Comparison of ENCODE assay signal across 9 cellular contexts in genomic region chr11:64879226-64879900, GRCh38. TPM values are rescaled to one million over a fixed set of nuclear protein-coding genes. Genes with fewer than 3 reads are reported as not detected.
DNase-seq lines count a peak whose midpoint lies in the region; ATAC-seq and TF ChIP-seq lines count a peak whose summit lies in the region.
"Had no signal": no experiment of that assay in that cellular context is flagged by ENCODE, and none has a peak within 500 bp of the region (broad histone marks: within the 10 kb centered on the region; RNA-seq: fewer than 3 reads in every experiment).

No MANE protein-coding gene starts in this region.

- 11 to 20% methylated on average over 16 of the region's 16 CpGs for WGBS in body of pancreas, 2 donors
- WGBS in lung, 2 donors, result 13 to 15% methylated on average over 16 of the region's 16 CpGs
- 6 to 15% methylated on average over 3 to 16 of the region's 16 CpGs for WGBS in transverse colon (ENCODE audit: low coverage in 1 of 2), 2 donors

- no peak for TF ChIP-seq POLR2A in body of pancreas (IDR thresholded peaks at IDR 0.05)
- TF ChIP-seq POLR2A in transverse colon (IDR thresholded peaks at IDR 0.05), result no peak

- peaks cover 2% of the 10 kb centered on the region for H3K27me3 Mint-ChIP-seq in IgD-negative memory B cell

- intact Hi-C loops in body of pancreas (cut with DNase I) (no loop called here), transverse colon (cut with DNase I; ENCODE audit: low total_unique reads) (no loop called here)

- no peaks in the 10 kb centered on the region for H3K9me3 Mint-ChIP-seq in IgD-negative memory B cell

- peak overlapping the region; percentile 90 for H3K27ac ChIP-seq in C4-2B
- H3K27ac ChIP-seq in body of pancreas, result peak overlapping the region; percentile 71 to 91 (median 82)
- peak overlapping the region; percentile 87 to 94 for H3K27ac ChIP-seq in lung (ENCODE audit: low read depth in 1 of 2, low read length in 1 of 2)
- H3K27ac ChIP-seq in transverse colon, result peak overlapping the region; percentile 88 to 98 (median 92)

- H3K4me3 Mint-ChIP-seq in IgD-negative memory B cell, result peak overlapping the region; percentile 85 to 99 (median 96)

- TF ChIP-seq CTCF in C4-2B (conservative IDR thresholded peaks at IDR 0.05) (no peak), body of pancreas (IDR thresholded peaks at IDR 0.05) (peak in 1 of 7 experiments; percentile 3), lung (IDR thresholded peaks at IDR 0.05; ENCODE audit: control extremely low read depth, extremely low read depth) (no peak), transverse colon (IDR thresholded peaks at IDR 0.05) (no peak)

- H3K4me1 Mint-ChIP-seq in IgD-negative memory B cell, result peaks cover 35 to 44% (median 41%) of the 10 kb centered on the region in 3 donors

- H3K4me1 ChIP-seq in body of pancreas (peaks cover 39% of the 10 kb centered on the region), lung (ENCODE audit: control insufficient read depth in 2 of 2, insufficient read depth in 2 of 2, low read length in 2 of 2) (peaks cover 2 to 8% of the 10 kb centered on the region in 2 donors), transverse colon (peaks cover 18 to 51% (median 37%) of the 10 kb centered on the region in 4 donors)

- H3K27me3 ChIP-seq in body of pancreas (no peaks in the 10 kb centered on the region), lung (ENCODE audit: control insufficient read depth, insufficient read depth) (no peaks in the 10 kb centered on the region), transverse colon (no peaks in the 10 kb centered on the region)

- H3K9me3 ChIP-seq in body of pancreas (no peaks in the 10 kb centered on the region), lung (ENCODE audit: control insufficient read depth in 2 of 2, insufficient read depth in 1 of 2, low read length in 1 of 2) (no peaks in the 10 kb centered on the region), transverse colon (no peaks in the 10 kb centered on the region)

- H3K36me3 ChIP-seq in body of pancreas (replicated peaks in 1 of 2; ENCODE audit: insufficient read depth in 1 of 2, low read depth in 2 of 2) (no peaks in the 10 kb centered on the region), lung (ENCODE audit: control insufficient read depth in 2 of 2, insufficient read depth in 2 of 2, low read length in 2 of 2) (peaks cover 0 to 1% of the 10 kb centered on the region in 2 donors), transverse colon (no peaks in the 10 kb centered on the region)

- peak overlapping the region; percentile 86 to 98 (median 97) for H3K27ac Mint-ChIP-seq in IgD-negative memory B cell

- H3K36me3 Mint-ChIP-seq in IgD-negative memory B cell, result peaks cover 10% of the 10 kb centered on the region

- TF ChIP-seq EP300 in transverse colon (IDR thresholded peaks at IDR 0.05; ENCODE audit: low read depth), result no peak

- ATAC-seq in body of pancreas (peak; percentile 3), lung (ENCODE audit: insufficient read depth, low FRiP score) (no peak), GM21423 (IDR thresholded peaks at IDR 0.05; ENCODE audit: unreplicated experiment) (no peak), GM21381 (IDR thresholded peaks at IDR 0.05; ENCODE audit: unreplicated experiment) (no peak)

- DNase-seq in body of pancreas, result no peak
- DNase-seq in lung (ENCODE audit: low spot score), result peak; percentile 31
- DNase-seq in transverse colon, result peak; percentile 33
- DNase-seq in central memory CD4-positive, alpha-beta T cell, result no peak

- peak overlapping the region; percentile 52 to 63 for H3K4me3 ChIP-seq in body of pancreas
- H3K4me3 ChIP-seq in lung, result peak overlapping the region; percentile 59
- peak overlapping the region; percentile 49 to 81 (median 69) for H3K4me3 ChIP-seq in transverse colon

- in situ Hi-C loops in transverse colon (cut with MboI; ENCODE audit: low pct_ligation_motif_present in 1 of 4, low pct_unique_long_range_greater_than_20kb in 1 of 4, low sequenced_read_pairs in 3 of 4), result no loop called here

RNA-seq across cellular contexts. Expression of gene EHD1, which starts 0.9 kb away (rescaled TPM):
- polyA plus RNA-seq in IgD-negative memory B cell (210 TPM), lung (100 to 1,000 TPM in 1 of 2 donors, 10 to 100 TPM in 1; 42.1 to 144 TPM)
- total RNA-seq in body of pancreas (10 to 100 TPM; 18.7 to 45.2 TPM), lung (100 to 1,000 TPM in 1 of 2 donors, 10 to 100 TPM in 1; 71.2 to 139 TPM), transverse colon (100 to 1,000 TPM in 2 of 4 donors, 10 to 100 TPM in 2; 67.9 to 202 (median 116) TPM)

RNA-seq across cellular contexts. Expression of gene CDC42BPG, which starts 34.9 kb away (rescaled TPM):
- 0.15 TPM for polyA plus RNA-seq in IgD-negative memory B cell
- total RNA-seq in body of pancreas, result 10 to 100 TPM; 13.5 to 18.9 TPM
- total RNA-seq in lung, result 10 to 100 TPM; 11.2 to 23.5 TPM
- polyA plus RNA-seq in lung, result 1 to 10 TPM; 7.1 to 10.0 TPM
- total RNA-seq in transverse colon, result 10 to 100 TPM; 32.6 to 82.3 (median 46.9) TPM

RNA-seq across cellular contexts. Expression of gene ATG2A, which starts 37.6 kb away (rescaled TPM):
- 3.9 TPM for polyA plus RNA-seq in IgD-negative memory B cell
- 10 to 100 TPM; 16.3 to 34.3 TPM for total RNA-seq in body of pancreas
- total RNA-seq in lung, result 10 to 100 TPM; 17.4 to 32.5 TPM
- 10 to 100 TPM; 19.1 to 22.9 TPM for polyA plus RNA-seq in lung
- 10 to 100 TPM; 30.1 to 82.3 (median 46.4) TPM for total RNA-seq in transverse colon

RNA-seq across cellular contexts. Expression of gene PPP2R5B, which starts 45.1 kb away (rescaled TPM):
- polyA plus RNA-seq in IgD-negative memory B cell (11.4 TPM), lung (10 to 100 TPM; 14.4 to 20.2 TPM)
- total RNA-seq in body of pancreas (10 to 100 TPM; 12.7 to 35.6 TPM), lung (10 to 100 TPM in 1 of 2 donors, 1 to 10 TPM in 1; 9.8 to 27.8 TPM), transverse colon (10 to 100 TPM; 16.7 to 38.1 (median 26.8) TPM)

RNA-seq across cellular contexts. Expression of gene GPHA2, which starts 56.3 kb away (rescaled TPM):
- polyA plus RNA-seq in IgD-negative memory B cell (not detected), lung (under 1 TPM in 1 of 2 donors, not detected in 1; 0.19 TPM)
- total RNA-seq in body of pancreas (10 to 100 TPM in 1 of 2 donors, 1 to 10 TPM in 1; 7.3 to 18.5 TPM), lung (not detected), transverse colon (1 to 10 TPM in 1 of 4 donors, not detected in 3; 6.0 TPM)
- total RNA-seq: myocyte had no signal

Comparison
In these comparisons a context has a peak if more than half of its experiments do, and no peak if none do; other contexts are left out.
1. DNase-seq: peak in lung (single experiment) and transverse colon (single experiment); none in body of pancreas (0 of 4) and central memory CD4-positive, alpha-beta T cell (single experiment).
2. Peak in every context shown above with its lines, with median percentiles within 50 percentile points of each other: H3K27ac ChIP-seq and H3K4me3 ChIP-seq.